20 cellular contexts compared by ENCODE assay signal in the genomic region with DNA sequence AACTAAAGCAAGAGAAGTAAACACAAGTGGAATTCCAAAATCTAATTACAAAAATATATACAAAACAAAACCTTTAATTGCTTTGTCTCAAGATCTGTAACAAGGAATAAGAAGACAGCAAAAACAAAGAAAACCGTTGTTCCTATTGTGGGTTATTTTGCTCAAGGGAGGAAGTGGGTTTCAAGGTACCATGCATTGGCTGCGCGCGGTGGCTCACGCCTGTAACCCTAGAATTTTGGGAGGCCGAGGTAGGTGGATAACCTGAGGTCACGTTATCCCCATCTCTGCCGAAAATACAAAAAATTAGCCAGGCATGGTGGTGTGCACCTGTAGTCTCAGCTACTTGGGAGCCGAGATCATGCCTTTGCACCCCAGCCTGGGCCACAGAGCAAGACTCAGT. TPM values are rescaled to one million over a fixed set of nuclear protein-coding genes. Genes with fewer than 3 reads are reported as not detected.
DNase-seq lines count a peak whose midpoint lies in the region; ATAC-seq lines count a peak whose summit lies in the region.
"Had no signal": no experiment of that assay in that cellular context is flagged by ENCODE, and none has a peak within 500 bp of the region (broad histone marks: within the 10 kb centered on the region; RNA-seq: fewer than 3 reads in every experiment).

No MANE protein-coding gene starts in this region.

- peaks cover 56% of the 10 kb centered on the region for H3K4me1 ChIP-seq in CD4-positive, CD25-positive, alpha-beta regulatory T cell (ENCODE audit: control insufficient read depth, insufficient read depth, low read length, poor library complexity, severe bottlenecking)
- H3K4me1 ChIP-seq: psoas muscle, SJCRH30 had no signal

- H3K27me3 Mint-ChIP-seq in activated CD4-positive, alpha-beta T cell treated with anti-CD3 and anti-CD28 coated beads for 36 hours = no peaks in the 10 kb centered on the region
- no peaks in the 10 kb centered on the region for H3K27me3 Mint-ChIP-seq in CD4-positive, CD25-positive, alpha-beta regulatory T cell
- H3K27me3 Mint-ChIP-seq in immature natural killer cell (ENCODE audit: low read depth in 3 of 3) = no peaks in the 10 kb centered on the region

- DNase-seq in activated CD4-positive, alpha-beta T cell treated with anti-CD3 and anti-CD28 coated beads for 36 hours = peak; percentile 20
- no peak for DNase-seq in activated CD4-positive, alpha-beta T cell treated with anti-CD3 and anti-CD28 coated beads, Interleukin-2, amount 50 U/mL, for 48 hours
- peak in 2 of 3 donors; percentile 44 to 68 for DNase-seq in CD4-positive, CD25-positive, alpha-beta regulatory T cell
- DNase-seq in T-helper 9 cell (peak; percentile 6), immature natural killer cell (peak in 2 of 3 donors; percentile 27 to 39), GM03348 (ENCODE audit: low spot score) (no peak), epidermal melanocyte (ENCODE audit: insufficient read length, low spot score) (no peak)
- DNase-seq: activated CD8-positive, alpha-beta memory T cell treated with anti-CD3 and anti-CD28 coated beads, Interleukin-2, amount 50 U/mL, for 4 hours; AML-193; dorsolateral prefrontal cortex; H9; PC-9; psoas muscle; SJCRH30; stimulated activated CD4-positive, alpha-beta T cell treated with anti-CD3 and anti-CD28 coated beads, Interleukin-2, amount 100 ng/mL, for 48 hours; upper lobe of left lung had no signal

- peak overlapping the region; percentile 48 for H3K27ac ChIP-seq in CD4-positive, CD25-positive, alpha-beta regulatory T cell (ENCODE audit: insufficient read depth, low read length, poor library complexity, severe bottlenecking)
- H3K27ac ChIP-seq: 22Rv1, cardiac muscle cell, dorsolateral prefrontal cortex, PC-9, psoas muscle, SJCRH30, upper lobe of left lung had no signal

- no peaks in the 10 kb centered on the region for H3K9me3 Mint-ChIP-seq in activated CD4-positive, alpha-beta T cell treated with anti-CD3 and anti-CD28 coated beads for 36 hours (ENCODE audit: low read depth)
- peaks cover 0 to 1% (median 0%) of the 10 kb centered on the region in 7 donors for H3K9me3 Mint-ChIP-seq in CD4-positive, CD25-positive, alpha-beta regulatory T cell
- peaks cover 0 to 5% (median 0%) of the 10 kb centered on the region in 6 donors for H3K9me3 Mint-ChIP-seq in immature natural killer cell
- H3K9me3 Mint-ChIP-seq: H9; T-helper 1 cell treated with Interleukin-12 subunit alpha and Interleukin-12 subunit beta and Interleukin-4 antibody, amounts not matched to agents 30 μg/mL and 1 μg/mL, for 36 hours had no signal

- H3K4me1 Mint-ChIP-seq in activated CD4-positive, alpha-beta T cell treated with anti-CD3 and anti-CD28 coated beads for 36 hours = peaks cover 55% of the 10 kb centered on the region
- H3K4me1 Mint-ChIP-seq in CD4-positive, CD25-positive, alpha-beta regulatory T cell = peaks cover 43 to 86% (median 56%) of the 10 kb centered on the region in 4 donors
- peaks cover 57 to 73% of the 10 kb centered on the region in 2 donors for H3K4me1 Mint-ChIP-seq in immature natural killer cell

- peak overlapping the region; percentile 73 for H3K4me3 ChIP-seq in CD4-positive, CD25-positive, alpha-beta regulatory T cell (ENCODE audit: low read depth, low read length)
- H3K4me3 ChIP-seq: cardiac muscle cell, dorsolateral prefrontal cortex, PC-9, psoas muscle, SJCRH30, upper lobe of left lung had no signal

- H3K36me3 ChIP-seq in CD4-positive, CD25-positive, alpha-beta regulatory T cell (ENCODE audit: control insufficient read depth, insufficient read depth, low read length) = no peaks in the 10 kb centered on the region
- H3K36me3 ChIP-seq: cardiac muscle cell, SJCRH30, upper lobe of left lung had no signal

- H3K27ac Mint-ChIP-seq in activated CD4-positive, alpha-beta T cell treated with anti-CD3 and anti-CD28 coated beads for 36 hours = peak overlapping the region; percentile 51
- peak overlapping the region; percentile 81 to 98 (median 93) for H3K27ac Mint-ChIP-seq in CD4-positive, CD25-positive, alpha-beta regulatory T cell
- peak overlapping the region; percentile 8 to 85 (median 75) for H3K27ac Mint-ChIP-seq in immature natural killer cell
- H3K27ac Mint-ChIP-seq: H9 had no signal

- CTCF ChIA-PET in activated CD4-positive, alpha-beta T cell treated with anti-CD3 and anti-CD28 coated beads for 36 hours (lab: Charles Lee) = interaction anchor here (1.0 to 2.4 kb wide), 3 partner anchors 11 to 129 kb away, joined by 3 to 8 read pairs (median 4); a partner anchor contains a TSS

- H3K27me3 ChIP-seq in CD4-positive, CD25-positive, alpha-beta regulatory T cell (ENCODE audit: control insufficient read depth, insufficient read depth, low read length) = no peaks in the 10 kb centered on the region
- H3K27me3 ChIP-seq: cardiac muscle cell, upper lobe of left lung had no signal

- no peaks in the 10 kb centered on the region for H3K9me3 ChIP-seq in CD4-positive, CD25-positive, alpha-beta regulatory T cell (ENCODE audit: control insufficient read depth in 2 of 2, low read length in 2 of 2)
- H3K9me3 ChIP-seq: psoas muscle, SJCRH30, upper lobe of left lung had no signal

- ATAC-seq in activated CD4-positive, alpha-beta T cell treated with anti-CD3 and anti-CD28 coated beads for 36 hours = no peak
- ATAC-seq in CD4-positive, CD25-positive, alpha-beta regulatory T cell (ENCODE audit: low read depth in 2 of 2) = peak; percentile 48 to 66
- ATAC-seq in activated CD4-positive, CD25-positive, alpha-beta regulatory T cell treated with anti-CD3 and anti-CD28 coated beads, Interleukin-2, amount 50 U/mL, for 24 hours = no peak
- ATAC-seq: psoas muscle had no signal

- H3K4me3 Mint-ChIP-seq in activated CD4-positive, alpha-beta T cell treated with anti-CD3 and anti-CD28 coated beads for 36 hours = no peak overlapping the region
- H3K4me3 Mint-ChIP-seq in CD4-positive, CD25-positive, alpha-beta regulatory T cell = peak overlapping the region; percentile 65 to 90 (median 72)
- peak overlapping the region; percentile 55 to 76 (median 73) for H3K4me3 Mint-ChIP-seq in immature natural killer cell
- H3K4me3 Mint-ChIP-seq: H9; T-helper 1 cell treated with Interleukin-12 subunit alpha and Interleukin-12 subunit beta and Interleukin-4 antibody, amounts not matched to agents 30 μg/mL and 1 μg/mL, for 36 hours had no signal

- POLR2A ChIA-PET in activated CD4-positive, alpha-beta T cell treated with anti-CD3 and anti-CD28 coated beads for 36 hours (lab: Charles Lee) = no interaction called here

- no peaks in the 10 kb centered on the region for H3K36me3 Mint-ChIP-seq in activated CD4-positive, alpha-beta T cell treated with anti-CD3 and anti-CD28 coated beads for 36 hours (ENCODE audit: low read depth)
- no peaks in the 10 kb centered on the region for H3K36me3 Mint-ChIP-seq in CD4-positive, CD25-positive, alpha-beta regulatory T cell
- no peaks in the 10 kb centered on the region for H3K36me3 Mint-ChIP-seq in immature natural killer cell

- intact Hi-C loops in activated CD4-positive, alpha-beta T cell treated with anti-CD3 and anti-CD28 coated beads for 36 hours (cut with DNase I, micrococcal nuclease) = no loop called here

RNA-seq across cellular contexts. Expression of a gene that starts 12.1 kb away (rescaled TPM):
- total RNA-seq in activated CD4-positive, alpha-beta T cell treated with anti-CD3 and anti-CD28 coated beads for 36 hours = 10 to 100 TPM; 62.7 to 82.7 TPM
- total RNA-seq in CD4-positive, CD25-positive, alpha-beta regulatory T cell = 214 TPM
- polyA plus RNA-seq in CD4-positive, CD25-positive, alpha-beta regulatory T cell = 10 to 100 TPM; 53.9 to 70.2 (median 59.2) TPM
- polyA plus RNA-seq in immature natural killer cell = 10 to 100 TPM; 38.8 to 92.5 (median 43.6) TPM
- total RNA-seq: PC-9 had no signal

Comparison
In these comparisons a context has a peak if more than half of its experiments do, and no peak if none do; other contexts are left out.
1. DNase-seq: peak in activated CD4-positive, alpha-beta T cell treated with anti-CD3 and anti-CD28 coated beads for 36 hours (single experiment), CD4-positive, CD25-positive, alpha-beta regulatory T cell (2 of 3), T-helper 9 cell (single experiment) and immature natural killer cell (2 of 3); none in activated CD4-positive, alpha-beta T cell treated with anti-CD3 and anti-CD28 coated beads, Interleukin-2, amount 50 U/mL, for 48 hours (0 of 2), GM03348 (single experiment) and epidermal melanocyte (single experiment).
2. ATAC-seq: peak in CD4-positive, CD25-positive, alpha-beta regulatory T cell (2 of 2); none in activated CD4-positive, alpha-beta T cell treated with anti-CD3 and anti-CD28 coated beads for 36 hours (single experiment) and activated CD4-positive, CD25-positive, alpha-beta regulatory T cell treated with anti-CD3 and anti-CD28 coated beads, Interleukin-2, amount 50 U/mL, for 24 hours (0 of 2).
3. Peak in every context shown above with its lines, with median percentiles within 50 percentile points of each other: H3K27ac Mint-ChIP-seq.